In genomic region chr5:149799119-149799623, GRCh38 we compare ENCODE assay signal across 9 cellular contexts.
DNase-seq lines count a peak whose midpoint lies in the region; ATAC-seq and TF ChIP-seq lines count a peak whose summit lies in the region.
"Had no signal": no experiment of that assay in that cellular context is flagged by ENCODE, and none has a peak within 500 bp of the region (broad histone marks: within the 10 kb centered on the region; RNA-seq: fewer than 3 reads in every experiment).

No MANE protein-coding gene starts in this region.

- no peaks in the 10 kb centered on the region for H3K9me3 Mint-ChIP-seq in activated CD4-positive, alpha-beta memory T cell treated with anti-CD3 and anti-CD28 coated beads, Interleukin-2, amount 10 ng/mL, durations not matched to agents 7 days and 5 days
- no peaks in the 10 kb centered on the region for H3K9me3 Mint-ChIP-seq in neural progenitor cell
- H3K9me3 Mint-ChIP-seq in CD8-positive, alpha-beta memory T cell, result no peaks in the 10 kb centered on the region
- H3K9me3 Mint-ChIP-seq: CD4-positive, alpha-beta T cell had no signal

- ATAC-seq in left colon, result peak; percentile 55

- no peak overlapping the region for H3K4me2 ChIP-seq in neural progenitor cell

- H3K27ac Mint-ChIP-seq in activated CD4-positive, alpha-beta memory T cell treated with anti-CD3 and anti-CD28 coated beads, Interleukin-2, amount 10 ng/mL, durations not matched to agents 7 days and 5 days, result no peak overlapping the region
- no peak overlapping the region for H3K27ac Mint-ChIP-seq in neural progenitor cell
- H3K27ac Mint-ChIP-seq in CD8-positive, alpha-beta memory T cell, result no peak overlapping the region
- H3K27ac Mint-ChIP-seq: CD4-positive, alpha-beta T cell had no signal

- H3K4me3 ChIP-seq in ACC112 (ENCODE audit: low read depth, low read length) (no peak overlapping the region), MG63 (no peak overlapping the region), brain microvascular endothelial cell (ENCODE audit: low read depth, low read length) (no peak overlapping the region), neural progenitor cell (no peak overlapping the region), HAP-1 (no peak overlapping the region)
- no peak overlapping the region for H3K4me3 ChIP-seq in CD8-positive, alpha-beta memory T cell (ENCODE audit: low read length)

- H2AFZ ChIP-seq in ACC112 (ENCODE audit: low read length, unreplicated experiment) (no peak overlapping the region), neural progenitor cell (replicated peaks) (no peak overlapping the region)

- CTCF ChIA-PET in activated CD4-positive, alpha-beta memory T cell treated with anti-CD3 and anti-CD28 coated beads, Interleukin-2, amount 10 ng/mL, durations not matched to agents 7 days and 5 days (lab: Charles Lee), result interaction anchor here (1.2 to 1.7 kb wide), 2 partner anchors 22 to 29 kb away, joined by 3 to 4 read pairs; no protein-coding TSS in a partner anchor
- CTCF ChIA-PET in CD8-positive, alpha-beta memory T cell (lab: Charles Lee), result no interaction called here

- peak; percentile 86 for DNase-seq in MG63
- DNase-seq in brain microvascular endothelial cell, result peak; percentile 88
- peak; percentile 67 to 78 for DNase-seq in left colon
- no peak for DNase-seq in activated CD4-positive, alpha-beta memory T cell treated with anti-CD3 and anti-CD28 coated beads, Interleukin-2, amount 10 ng/mL, durations not matched to agents 7 days and 5 days
- no peak for DNase-seq in neural progenitor cell (ENCODE audit: low spot score)
- DNase-seq in HAP-1 (ENCODE audit: low spot score in 2 of 2), result no peak
- no peak for DNase-seq in CD8-positive, alpha-beta memory T cell
- DNase-seq: CD4-positive, alpha-beta T cell had no signal

- H3K9ac ChIP-seq in neural progenitor cell, result no peak overlapping the region

- no peaks in the 10 kb centered on the region for H3K27me3 Mint-ChIP-seq in activated CD4-positive, alpha-beta memory T cell treated with anti-CD3 and anti-CD28 coated beads, Interleukin-2, amount 10 ng/mL, durations not matched to agents 7 days and 5 days
- H3K27me3 Mint-ChIP-seq in neural progenitor cell (ENCODE audit: insufficient read depth, low read depth), result peaks cover 6% of the 10 kb centered on the region
- H3K27me3 Mint-ChIP-seq in CD8-positive, alpha-beta memory T cell, result no peaks in the 10 kb centered on the region
- H3K27me3 Mint-ChIP-seq: CD4-positive, alpha-beta T cell had no signal

- no peaks in the 10 kb centered on the region for H3K4me1 Mint-ChIP-seq in activated CD4-positive, alpha-beta memory T cell treated with anti-CD3 and anti-CD28 coated beads, Interleukin-2, amount 10 ng/mL, durations not matched to agents 7 days and 5 days
- peaks cover 60% of the 10 kb centered on the region for H3K4me1 Mint-ChIP-seq in neural progenitor cell
- H3K4me1 Mint-ChIP-seq in CD8-positive, alpha-beta memory T cell, result no peaks in the 10 kb centered on the region

- H3K36me3 ChIP-seq in ACC112 (ENCODE audit: insufficient read depth, low read length) (no peaks in the 10 kb centered on the region), MG63 (no peaks in the 10 kb centered on the region), brain microvascular endothelial cell (replicated peaks) (no peaks in the 10 kb centered on the region), neural progenitor cell (no peaks in the 10 kb centered on the region), HAP-1 (replicated peaks) (no peaks in the 10 kb centered on the region)
- H3K36me3 ChIP-seq in CD8-positive, alpha-beta memory T cell (ENCODE audit: insufficient read depth, low read length), result no peaks in the 10 kb centered on the region

- H3K27me3 ChIP-seq in ACC112 (ENCODE audit: insufficient read depth, low read length) (no peaks in the 10 kb centered on the region), MG63 (no peaks in the 10 kb centered on the region), brain microvascular endothelial cell (replicated peaks) (no peaks in the 10 kb centered on the region), neural progenitor cell (no peaks in the 10 kb centered on the region), HAP-1 (ENCODE audit: low read depth) (no peaks in the 10 kb centered on the region)
- no peaks in the 10 kb centered on the region for H3K27me3 ChIP-seq in CD8-positive, alpha-beta memory T cell (ENCODE audit: insufficient read depth, low read length, poor library complexity, severe bottlenecking)

- POLR2A ChIA-PET in activated CD4-positive, alpha-beta memory T cell treated with anti-CD3 and anti-CD28 coated beads, Interleukin-2, amount 10 ng/mL, durations not matched to agents 7 days and 5 days (lab: Charles Lee), result no interaction called here
- POLR2A ChIA-PET in CD8-positive, alpha-beta memory T cell (lab: Charles Lee), result no interaction called here

- TF ChIP-seq CTCF in brain microvascular endothelial cell (IDR thresholded peaks at IDR 0.05; ENCODE audit: low read depth, low read length, missing control alignments) (no peak), neural progenitor cell (IDR thresholded peaks at IDR 0.05) (no peak)

- H3K4me1 ChIP-seq in ACC112 (ENCODE audit: control insufficient read depth, insufficient read depth, low read length, unreplicated experiment) (peaks cover 17% of the 10 kb centered on the region), neural progenitor cell (peaks cover 24% of the 10 kb centered on the region), HAP-1 (no peaks in the 10 kb centered on the region)
- H3K4me1 ChIP-seq in CD8-positive, alpha-beta memory T cell (ENCODE audit: insufficient read depth, low read length), result no peaks in the 10 kb centered on the region

- H3K79me2 ChIP-seq in ACC112 (ENCODE audit: control insufficient read depth, insufficient read depth, low read length, unreplicated experiment), result no peaks in the 10 kb centered on the region
- H3K79me2 ChIP-seq in neural progenitor cell (ENCODE audit: low read depth), result no peaks in the 10 kb centered on the region

- no peaks in the 10 kb centered on the region for H3K36me3 Mint-ChIP-seq in activated CD4-positive, alpha-beta memory T cell treated with anti-CD3 and anti-CD28 coated beads, Interleukin-2, amount 10 ng/mL, durations not matched to agents 7 days and 5 days (ENCODE audit: low read depth)
- no peaks in the 10 kb centered on the region for H3K36me3 Mint-ChIP-seq in neural progenitor cell
- peaks cover 0 to 2% (median 0%) of the 10 kb centered on the region in 3 donors for H3K36me3 Mint-ChIP-seq in CD8-positive, alpha-beta memory T cell

- no peak overlapping the region for H3K4me3 Mint-ChIP-seq in activated CD4-positive, alpha-beta memory T cell treated with anti-CD3 and anti-CD28 coated beads, Interleukin-2, amount 10 ng/mL, durations not matched to agents 7 days and 5 days
- no peak overlapping the region for H3K4me3 Mint-ChIP-seq in neural progenitor cell
- H3K4me3 Mint-ChIP-seq in CD8-positive, alpha-beta memory T cell, result no peak overlapping the region
- H3K4me3 Mint-ChIP-seq: CD4-positive, alpha-beta T cell had no signal

- in situ Hi-C loops in brain microvascular endothelial cell (cut with HindIII; ENCODE audit: low pct_ligation_motif_present, low sequenced_read_pairs) (no loop called here), HAP-1 (cut with MboI; ENCODE audit: low sequenced_read_pairs) (no loop called here)

- no peaks in the 10 kb centered on the region for H3K9me3 ChIP-seq in MG63
- H3K9me3 ChIP-seq in neural progenitor cell (ENCODE audit: low read depth), result no peaks in the 10 kb centered on the region
- H3K9me3 ChIP-seq in HAP-1, result no peaks in the 10 kb centered on the region
- H3K9me3 ChIP-seq in CD8-positive, alpha-beta memory T cell (ENCODE audit: low read length), result no peaks in the 10 kb centered on the region

- H3F3A ChIP-seq in neural progenitor cell (ENCODE audit: low read depth), result peaks cover 6% of the 10 kb centered on the region

- intact Hi-C loops in left colon (cut with DNase I, micrococcal nuclease), result no loop called here

- H4K20me1 ChIP-seq in neural progenitor cell (ENCODE audit: low read depth), result peaks cover 3% of the 10 kb centered on the region

- H3K27ac ChIP-seq in ACC112 (ENCODE audit: low read depth, low read length) (peak overlapping the region; percentile 71; the same call in 1 of the 2 replicates), brain microvascular endothelial cell (no peak overlapping the region), neural progenitor cell (no peak overlapping the region)
- H3K27ac ChIP-seq in CD8-positive, alpha-beta memory T cell (ENCODE audit: low read depth, low read length), result no peak overlapping the region

Comparison
In these comparisons a context has a peak if more than half of its experiments do, and no peak if none do; other contexts are left out.
1. DNase-seq: peak in MG63 (single experiment), brain microvascular endothelial cell (single experiment) and left colon (2 of 2); none in activated CD4-positive, alpha-beta memory T cell treated with anti-CD3 and anti-CD28 coated beads, Interleukin-2, amount 10 ng/mL, durations not matched to agents 7 days and 5 days (single experiment), neural progenitor cell (single experiment), HAP-1 (0 of 2) and CD8-positive, alpha-beta memory T cell (0 of 5).